In genomic region chr1:62436466-62437272, GRCh38 we compare ENCODE assay signal across 8 cellular contexts. TPM values are rescaled to one million over a fixed set of nuclear protein-coding genes. Genes with fewer than 3 reads are reported as not detected.
A peak's percentile ranks its signal among the peaks of the same experiment; 100 is the strongest.
DNase-seq lines count a peak whose midpoint lies in the region; ATAC-seq, FAIRE-seq and TF ChIP-seq lines count a peak whose summit lies in the region.

TSS of gene USP1 (plus strand) at chr1:62437049. CDS start at chr1:62439868, 2,819 bp downstream.

- TF ChIP-seq CTCF in astrocyte of the cerebellum (IDR thresholded peaks at IDR 0.05; ENCODE audit: low read depth, low read length, missing control alignments), result no peak
- TF ChIP-seq CTCF in hepatocyte (IDR thresholded peaks at IDR 0.05; ENCODE audit: poor library complexity), result no peak

- H3K9me3 ChIP-seq in hepatocyte (ENCODE audit: low read depth), result no peaks in the 10 kb centered on the region

- H3K4me3 ChIP-seq in astrocyte of the cerebellum (ENCODE audit: low read depth, low read length), result peak within 1 kb of the TSS; percentile 79
- peak within 1 kb of the TSS; percentile 82 for H3K4me3 ChIP-seq in hepatocyte

- ATAC-seq in HG02981 (IDR thresholded peaks at IDR 0.05; ENCODE audit: unreplicated experiment), result peak; percentile 68

- H3K79me2 ChIP-seq in hepatocyte, result peaks cover 43% of the 10 kb centered on the region

- H3K36me3 ChIP-seq in hepatocyte (replicated peaks; ENCODE audit: insufficient read depth, low read depth), result no peaks in the 10 kb centered on the region

- in situ Hi-C loops in astrocyte of the cerebellum (cut with HindIII; ENCODE audit: low sequenced_read_pairs), result no loop called here

- H3K27ac ChIP-seq in hepatocyte, result peak within 1 kb of the TSS; percentile 98

- peak; percentile 99 for FAIRE-seq in GM18507 (lab: Jason Lieb, UNC)

- H3K4me2 ChIP-seq in hepatocyte, result peak within 1 kb of the TSS; percentile 88

- H3K4me1 ChIP-seq in hepatocyte (ENCODE audit: insufficient read depth), result peaks cover 17% of the 10 kb centered on the region

- under 1% methylated on average over 71 of the region's 76 CpGs for WGBS in hepatocyte (ENCODE audit: low lambda C conversion rate, missing lambda C conversion rate)

- H2AFZ ChIP-seq in hepatocyte, result peak within 1 kb of the TSS; percentile 63

- DNase-seq in GM18507 (ENCODE audit: extremely low spot score, insufficient read length, low read depth) (peak; percentile 79), NCI-H2029 treated with DMSO at 0.1 percent for 48 hours (lab: John Stamatoyannopoulos, UW) (peak; percentile 100), T-helper 9 cell (peak; percentile 95), astrocyte of the cerebellum (ENCODE audit: low read depth) (peak; percentile 99), hepatocyte (ENCODE audit: low spot score) (peak; percentile 99), renal cortical epithelial cell (ENCODE audit: low read depth) (peak; percentile 99), foreskin melanocyte (no peak)

- peaks cover 25% of the 10 kb centered on the region for H4K20me1 ChIP-seq in hepatocyte (ENCODE audit: insufficient read depth, poor library complexity, severe bottlenecking)

- H3K27me3 ChIP-seq in hepatocyte, result no peaks in the 10 kb centered on the region

- H3K9me2 ChIP-seq in hepatocyte (replicated peaks; ENCODE audit: insufficient read depth), result no peaks in the 10 kb centered on the region

RNA-seq across cellular contexts. Expression of gene USP1, which starts in this region (rescaled TPM):
- total RNA-seq in hepatocyte (22.7 and 28.5 TPM in 2 replicates), renal cortical epithelial cell (24.5 and 30.0 TPM in 2 replicates)
- polyA plus RNA-seq in hepatocyte, result 11.6 and 16.1 TPM in 2 replicates
